ENCODE assay signal across 17 cellular contexts in genomic region chr5:173477320-173478055, GRCh38.
A peak's percentile ranks its signal among the peaks of the same experiment; 100 is the strongest.
DNase-seq lines count a peak whose midpoint lies in the region; ATAC-seq and TF ChIP-seq lines count a peak whose summit lies in the region.
"Had no signal": no experiment of that assay in that cellular context is flagged by ENCODE, and none has a peak within 500 bp of the region (broad histone marks: within the 10 kb centered on the region; RNA-seq: fewer than 3 reads in every experiment).

No MANE protein-coding gene starts in this region.

- no peaks in the 10 kb centered on the region for H4K20me1 ChIP-seq in smooth muscle cell (ENCODE audit: low read depth)

- no peaks in the 10 kb centered on the region for H3K79me2 ChIP-seq in smooth muscle cell (ENCODE audit: low read depth)

- H3K4me3 Mint-ChIP-seq in brain = no peak overlapping the region
- no peak overlapping the region for H3K4me3 Mint-ChIP-seq in naive thymus-derived CD8-positive, alpha-beta T cell
- H3K4me3 Mint-ChIP-seq in stimulated activated memory B cell treated with anti-CD40 and anti-IgM and Interleukin-4, amounts not matched to agents 10 μg/mL and 1 μg/mL and 100 μg/mL, for 72 hours = no peak overlapping the region
- H3K4me3 Mint-ChIP-seq: activated naive CD4-positive, alpha-beta T cell treated with anti-CD3 and anti-CD28 coated beads, Interleukin-2, amount 50 U/mL, for 24 hours; CD14-positive monocyte; memory B cell had no signal

- ATAC-seq in naive thymus-derived CD8-positive, alpha-beta T cell = no peak
- no peak for ATAC-seq in GM19463 (IDR thresholded peaks at IDR 0.05; ENCODE audit: unreplicated experiment)
- no peak for ATAC-seq in stimulated activated memory B cell treated with anti-CD40 and anti-IgM and Interleukin-4, amounts not matched to agents 10 μg/mL and 1 μg/mL and 100 μg/mL, for 72 hours
- ATAC-seq: foreskin keratinocyte had no signal

- TF ChIP-seq CTCF in brain (conservative IDR thresholded peaks at IDR 0.05) (no peak), smooth muscle cell (IDR thresholded peaks at IDR 0.05; ENCODE audit: borderline replicate concordance, insufficient read depth, poor library complexity, severe bottlenecking) (no peak)

- no peaks in the 10 kb centered on the region for H3K36me3 Mint-ChIP-seq in brain
- no peaks in the 10 kb centered on the region for H3K36me3 Mint-ChIP-seq in naive thymus-derived CD8-positive, alpha-beta T cell
- no peaks in the 10 kb centered on the region for H3K36me3 Mint-ChIP-seq in stimulated activated memory B cell treated with anti-CD40 and anti-IgM and Interleukin-4, amounts not matched to agents 10 μg/mL and 1 μg/mL and 100 μg/mL, for 72 hours
- H3K36me3 Mint-ChIP-seq: activated naive CD4-positive, alpha-beta T cell treated with anti-CD3 and anti-CD28 coated beads, Interleukin-2, amount 50 U/mL, for 24 hours; CD14-positive monocyte; memory B cell had no signal

- H3K36me3 ChIP-seq in smooth muscle cell (ENCODE audit: low read depth) = no peaks in the 10 kb centered on the region
- H3K36me3 ChIP-seq: WERI-Rb-1 had no signal

- peaks cover 9% of the 10 kb centered on the region for H3K27me3 Mint-ChIP-seq in brain
- H3K27me3 Mint-ChIP-seq in naive thymus-derived CD8-positive, alpha-beta T cell = peaks cover 1 to 22% (median 5%) of the 10 kb centered on the region in 5 donors
- H3K27me3 Mint-ChIP-seq in stimulated activated memory B cell treated with anti-CD40 and anti-IgM and Interleukin-4, amounts not matched to agents 10 μg/mL and 1 μg/mL and 100 μg/mL, for 72 hours = peaks cover 11% of the 10 kb centered on the region

- peaks cover 3% of the 10 kb centered on the region for H3F3A ChIP-seq in smooth muscle cell (ENCODE audit: low read depth)

- POLR2A ChIA-PET in naive thymus-derived CD8-positive, alpha-beta T cell (lab: Charles Lee) = no interaction called here

- H3K4me2 ChIP-seq in smooth muscle cell = peak overlapping the region; percentile 63
- H3K4me2 ChIP-seq: SK-N-SH had no signal

- H3K4me1 Mint-ChIP-seq in brain = peaks cover 30% of the 10 kb centered on the region
- no peaks in the 10 kb centered on the region for H3K4me1 Mint-ChIP-seq in naive thymus-derived CD8-positive, alpha-beta T cell
- H3K4me1 Mint-ChIP-seq in stimulated activated memory B cell treated with anti-CD40 and anti-IgM and Interleukin-4, amounts not matched to agents 10 μg/mL and 1 μg/mL and 100 μg/mL, for 72 hours = no peaks in the 10 kb centered on the region
- H3K4me1 Mint-ChIP-seq: activated naive CD4-positive, alpha-beta T cell treated with anti-CD3 and anti-CD28 coated beads, Interleukin-2, amount 50 U/mL, for 24 hours; CD14-positive monocyte; memory B cell had no signal

- DNase-seq in GM04503 (ENCODE audit: low read depth) (peak; percentile 56), iris pigment epithelial cell (ENCODE audit: low read depth) (peak; percentile 84), smooth muscle cell (lab: John Stamatoyannopoulos, UW; ENCODE audit: unreplicated experiment) (no peak), NCI-H2171 treated with DMSO at 0.1 percent for 48 hours (lab: John Stamatoyannopoulos, UW) (no peak)
- no peak for DNase-seq in naive thymus-derived CD8-positive, alpha-beta T cell
- DNase-seq: activated CD8-positive, alpha-beta memory T cell treated with anti-CD3 and anti-CD28 coated beads, Interleukin-2, amount 50 U/mL, for 4 hours; cortex of kidney; foreskin keratinocyte; NCI-H2171; SK-N-SH; WERI-Rb-1 had no signal

- no peak overlapping the region for H3K9ac ChIP-seq in smooth muscle cell (ENCODE audit: low read depth)
- H3K9ac ChIP-seq: SK-N-SH had no signal

- 15% methylated on average over 13 of the region's 13 CpGs for WGBS in smooth muscle cell (ENCODE audit: low lambda C conversion rate)

- peaks cover 2% of the 10 kb centered on the region for H3K4me1 ChIP-seq in smooth muscle cell (ENCODE audit: low read depth)

- H3K9me3 ChIP-seq in smooth muscle cell (replicated peaks; ENCODE audit: low read depth) = no peaks in the 10 kb centered on the region
- H3K9me3 ChIP-seq: SK-N-SH had no signal

- peak overlapping the region in 3 of 5 experiments; percentile 27 to 71 (median 45) for H3K27ac Mint-ChIP-seq in brain
- H3K27ac Mint-ChIP-seq in naive thymus-derived CD8-positive, alpha-beta T cell = no peak overlapping the region
- H3K27ac Mint-ChIP-seq in stimulated activated memory B cell treated with anti-CD40 and anti-IgM and Interleukin-4, amounts not matched to agents 10 μg/mL and 1 μg/mL and 100 μg/mL, for 72 hours = no peak overlapping the region
- H3K27ac Mint-ChIP-seq: activated naive CD4-positive, alpha-beta T cell treated with anti-CD3 and anti-CD28 coated beads, Interleukin-2, amount 50 U/mL, for 24 hours; CD14-positive monocyte; memory B cell had no signal

- H3K27ac ChIP-seq in smooth muscle cell (ENCODE audit: low read depth) = peak overlapping the region; percentile 83
- H3K27ac ChIP-seq: foreskin keratinocyte, WERI-Rb-1 had no signal

- no peak overlapping the region for H3K4me3 ChIP-seq in smooth muscle cell

- H3K27me3 ChIP-seq in smooth muscle cell (ENCODE audit: low read depth) = no peaks in the 10 kb centered on the region
- H3K27me3 ChIP-seq: foreskin keratinocyte had no signal

- H3K9me3 Mint-ChIP-seq in brain = peaks cover 0 to 6% (median 2%) of the 10 kb centered on the region in 5 experiments
- H3K9me3 Mint-ChIP-seq in naive thymus-derived CD8-positive, alpha-beta T cell = no peaks in the 10 kb centered on the region
- H3K9me3 Mint-ChIP-seq in stimulated activated memory B cell treated with anti-CD40 and anti-IgM and Interleukin-4, amounts not matched to agents 10 μg/mL and 1 μg/mL and 100 μg/mL, for 72 hours = no peaks in the 10 kb centered on the region
- H3K9me3 Mint-ChIP-seq: activated naive CD4-positive, alpha-beta T cell treated with anti-CD3 and anti-CD28 coated beads, Interleukin-2, amount 50 U/mL, for 24 hours had no signal

- no peak overlapping the region for H2AFZ ChIP-seq in smooth muscle cell (ENCODE audit: low read depth)

Comparison
In these comparisons a context has a peak if more than half of its experiments do, and no peak if none do; other contexts are left out.
1. DNase-seq: peak in GM04503 (single experiment) and iris pigment epithelial cell (single experiment); none in smooth muscle cell (single experiment), naive thymus-derived CD8-positive, alpha-beta T cell (0 of 10) and NCI-H2171 treated with DMSO at 0.1 percent for 48 hours (single experiment).
2. H3K27ac Mint-ChIP-seq: peak in brain (3 of 5); none in naive thymus-derived CD8-positive, alpha-beta T cell (0 of 10) and stimulated activated memory B cell treated with anti-CD40 and anti-IgM and Interleukin-4, amounts not matched to agents 10 μg/mL and 1 μg/mL and 100 μg/mL, for 72 hours (single experiment).